Comparison of ENCODE assay signal across 8 cellular contexts in genomic region chr17:78127240-78127887, GRCh38. TPM values are rescaled to one million over a fixed set of nuclear protein-coding genes. Genes with fewer than 3 reads are reported as not detected.
DNase-seq lines count a peak whose midpoint lies in the region; ATAC-seq, FAIRE-seq and TF ChIP-seq lines count a peak whose summit lies in the region.

No MANE protein-coding gene starts in this region.

- peak; percentile 77 for DNase-seq in H7
- no peak for DNase-seq in bronchial epithelial cell (ENCODE audit: low read depth)
- peak; percentile 62 for DNase-seq in stimulated activated CD4-positive, alpha-beta T cell treated with anti-CD3 and anti-CD28 coated beads, Interleukin-4, amount 100 ng/mL, for 24 hours
- no peak for DNase-seq in AG08396 (ENCODE audit: low spot score)

- ATAC-seq in HG03432 (IDR thresholded peaks at IDR 0.05; ENCODE audit: unreplicated experiment) (no peak), HG03354 (IDR thresholded peaks at IDR 0.05; ENCODE audit: poor library complexity, severe bottlenecking, unreplicated experiment) (no peak)

- H3K36me3 Mint-ChIP-seq in T-helper 1 cell treated with Interleukin-12 subunit alpha and Interleukin-12 subunit beta and Interleukin-4 antibody, amounts not matched to agents 30 μg/mL and 1 μg/mL, for 36 hours (ENCODE audit: low read depth), result peaks cover 38% of the 10 kb centered on the region

- H3K4me3 ChIP-seq in H7 (ENCODE audit: insufficient read depth, low read depth, low read length) (peak overlapping the region; percentile 75), bronchial epithelial cell (ENCODE audit: low read depth, low read length) (peak overlapping the region; percentile 78)

- H3K4me3 Mint-ChIP-seq in T-helper 1 cell treated with Interleukin-12 subunit alpha and Interleukin-12 subunit beta and Interleukin-4 antibody, amounts not matched to agents 30 μg/mL and 1 μg/mL, for 36 hours, result peak overlapping the region; percentile 88

- FAIRE-seq in bronchial epithelial cell (lab: Jason Lieb, UNC), result no peak

- H3K27me3 ChIP-seq in H7 (ENCODE audit: control insufficient read depth, insufficient read depth, low read length) (peaks cover 2% of the 10 kb centered on the region; the same call in 1 of the 2 replicates), bronchial epithelial cell (ENCODE audit: control insufficient read depth, insufficient read depth, low read length) (no peaks in the 10 kb centered on the region), layer of hippocampus (ENCODE audit: control insufficient read depth, insufficient read depth, low read length) (no peaks in the 10 kb centered on the region)

- no peaks in the 10 kb centered on the region for H3K9me3 Mint-ChIP-seq in T-helper 1 cell treated with Interleukin-12 subunit alpha and Interleukin-12 subunit beta and Interleukin-4 antibody, amounts not matched to agents 30 μg/mL and 1 μg/mL, for 36 hours

- peak overlapping the region; percentile 97 for H3K27ac ChIP-seq in layer of hippocampus (ENCODE audit: low read depth, low read length)

- TF ChIP-seq CTCF in bronchial epithelial cell (IDR thresholded peaks at IDR 0.05; ENCODE audit: insufficient read depth, low read length, severe bottlenecking), result no peak

- peaks cover 40% of the 10 kb centered on the region for H3K4me1 Mint-ChIP-seq in T-helper 1 cell treated with Interleukin-12 subunit alpha and Interleukin-12 subunit beta and Interleukin-4 antibody, amounts not matched to agents 30 μg/mL and 1 μg/mL, for 36 hours (ENCODE audit: low read depth)

- H3K27me3 Mint-ChIP-seq in T-helper 1 cell treated with Interleukin-12 subunit alpha and Interleukin-12 subunit beta and Interleukin-4 antibody, amounts not matched to agents 30 μg/mL and 1 μg/mL, for 36 hours (ENCODE audit: low read depth), result no peaks in the 10 kb centered on the region

- H3K36me3 ChIP-seq in H7 (replicated peaks; ENCODE audit: control insufficient read depth, insufficient read depth, low read length), result peaks cover 8% of the 10 kb centered on the region
- peaks cover 7% of the 10 kb centered on the region for H3K36me3 ChIP-seq in bronchial epithelial cell (ENCODE audit: control insufficient read depth, insufficient read depth, low read length)

- H3K27ac Mint-ChIP-seq in T-helper 1 cell treated with Interleukin-12 subunit alpha and Interleukin-12 subunit beta and Interleukin-4 antibody, amounts not matched to agents 30 μg/mL and 1 μg/mL, for 36 hours, result peak overlapping the region; percentile 82

RNA-seq across cellular contexts. Expression of gene TMC6, which starts 1.2 kb away (rescaled TPM):
- 77.1 and 82.2 TPM in 2 replicates for total RNA-seq in H7 (2014; rRNA removed; shearing (Covaris generic))
- total RNA-seq in bronchial epithelial cell, result 42.9 and 51.7 TPM in 2 replicates

RNA-seq across cellular contexts. Expression of gene TMC8, which starts 3.2 kb away (rescaled TPM):
- total RNA-seq in H7 (2014; rRNA removed; shearing (Covaris generic)), result 0.67 and 3.3 TPM in 2 replicates
- total RNA-seq in bronchial epithelial cell, result under 0.01 TPM in 1 of 2 replicates, not detected in the other

RNA-seq across cellular contexts. Expression of gene C17orf99, which starts 18.8 kb away (rescaled TPM):
- total RNA-seq in H7 (2014; rRNA removed; shearing (Covaris generic)), result not detected in 2 replicates
- total RNA-seq in bronchial epithelial cell, result 0.13 TPM in 1 of 2 replicates, not detected in the other

RNA-seq across cellular contexts. Expression of gene SYNGR2, which starts 41.0 kb away (rescaled TPM):
- 24.4 and 24.5 TPM in 2 replicates for total RNA-seq in H7 (2014; rRNA removed; shearing (Covaris generic))
- 41.9 and 51.0 TPM in 2 replicates for total RNA-seq in bronchial epithelial cell

RNA-seq across cellular contexts. Expression of gene TK1, which starts 59.5 kb away (rescaled TPM):
- total RNA-seq in H7 (2014; rRNA removed; shearing (Covaris generic)), result 48.4 and 56.5 TPM in 2 replicates
- total RNA-seq in bronchial epithelial cell, result 0.79 and 2.9 TPM in 2 replicates

Comparison
In these comparisons a context has a peak if more than half of its experiments do, and no peak if none do; other contexts are left out.
1. DNase-seq: peak in H7 (single experiment) and stimulated activated CD4-positive, alpha-beta T cell treated with anti-CD3 and anti-CD28 coated beads, Interleukin-4, amount 100 ng/mL, for 24 hours (single experiment); none in bronchial epithelial cell (single experiment) and AG08396 (single experiment).